In the genomic region with DNA sequence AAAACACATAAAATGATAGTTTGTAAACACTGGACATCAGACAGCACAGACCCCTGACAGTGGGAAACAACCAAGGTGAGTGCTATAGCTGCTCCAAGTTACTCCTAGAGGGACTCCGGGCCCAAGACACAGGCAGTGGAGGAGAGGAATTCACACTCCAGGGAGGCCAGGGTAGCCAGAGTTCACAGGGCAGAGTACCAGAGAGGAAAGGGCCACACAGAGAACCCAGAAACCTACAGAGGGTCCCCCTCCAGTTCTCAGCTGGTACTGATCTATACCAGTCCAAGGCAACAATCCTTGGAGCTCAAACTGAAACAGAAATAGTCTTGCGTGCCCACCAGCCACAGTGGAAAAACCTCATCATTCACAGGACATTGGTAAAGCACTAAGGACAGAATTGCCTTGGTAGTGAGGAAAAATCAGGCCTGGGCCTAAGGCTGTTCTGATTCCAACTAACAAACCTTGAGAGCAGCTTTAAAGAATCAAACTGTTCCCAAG, we compare ENCODE assay signal across 12 cellular contexts. TPM values are rescaled to one million over a fixed set of nuclear protein-coding genes. Genes with fewer than 3 reads are reported as not detected.
DNase-seq lines count a peak whose midpoint lies in the region; ATAC-seq, FAIRE-seq and TF ChIP-seq lines count a peak whose summit lies in the region.
"Had no signal": no experiment of that assay in that cellular context is flagged by ENCODE, and none has a peak within 500 bp of the region (broad histone marks: within the 10 kb centered on the region; RNA-seq: fewer than 3 reads in every experiment).

No MANE protein-coding gene starts in this region.

- H4K12ac ChIP-seq in trophoblast cell (ENCODE audit: low read depth, low read length), result no peak overlapping the region

- H3K27ac Mint-ChIP-seq in activated T-helper 17 cell treated with anti-CD3 and anti-CD28 coated beads, Interleukin-2, amount 50 U/mL, for 72 hours, result peak overlapping the region; percentile 17
- H3K27ac Mint-ChIP-seq in activated T-cell treated with anti-CD3 and anti-CD28 coated beads, Interleukin-2, amount 50 U/mL, for 72 hours, result no peak overlapping the region
- H3K27ac Mint-ChIP-seq: activated T-helper 2 cell treated with anti-CD3 and anti-CD28 coated beads, Interferon-gamma antibody, Interleukin-2, Interleukin-4, amounts not matched to agents 10 μg/mL and 5 μg/mL and 100 μg/mL, durations not matched to agents 14 hours and 24 hours and 36 hours had no signal

- peak overlapping the region; percentile 25 for H2BK12ac ChIP-seq in trophoblast cell (ENCODE audit: low read length)

- H4K8ac ChIP-seq in trophoblast cell (ENCODE audit: low read depth, low read length), result peak overlapping the region; percentile 42

- peaks cover 12% of the 10 kb centered on the region for H3K9me3 Mint-ChIP-seq in activated T-helper 17 cell treated with anti-CD3 and anti-CD28 coated beads, Interleukin-2, amount 50 U/mL, for 72 hours
- H3K9me3 Mint-ChIP-seq in activated T-cell treated with anti-CD3 and anti-CD28 coated beads, Interleukin-2, amount 50 U/mL, for 72 hours, result peaks cover 8% of the 10 kb centered on the region in 2 donors

- H3K27me3 Mint-ChIP-seq in activated T-helper 17 cell treated with anti-CD3 and anti-CD28 coated beads, Interleukin-2, amount 50 U/mL, for 72 hours, result no peaks in the 10 kb centered on the region
- no peaks in the 10 kb centered on the region for H3K27me3 Mint-ChIP-seq in activated T-cell treated with anti-CD3 and anti-CD28 coated beads, Interleukin-2, amount 50 U/mL, for 72 hours (ENCODE audit: low read depth)

- H2BK120ac ChIP-seq in trophoblast cell (ENCODE audit: insufficient read depth, low read length, poor library complexity), result peak overlapping the region; percentile 48

- peaks cover 24% of the 10 kb centered on the region for H3K4me1 Mint-ChIP-seq in activated T-helper 17 cell treated with anti-CD3 and anti-CD28 coated beads, Interleukin-2, amount 50 U/mL, for 72 hours
- H3K4me1 Mint-ChIP-seq in activated T-cell treated with anti-CD3 and anti-CD28 coated beads, Interleukin-2, amount 50 U/mL, for 72 hours (ENCODE audit: low read depth), result peaks cover 14% of the 10 kb centered on the region

- H3K9me3 ChIP-seq in gastroesophageal sphincter (peaks cover 0 to 12% (median 0%) of the 10 kb centered on the region in 3 donors), trophoblast cell (ENCODE audit: insufficient read depth, low read depth, low read length) (no peaks in the 10 kb centered on the region)

- H3K27ac ChIP-seq in gastroesophageal sphincter, result peak overlapping the region; percentile 61 to 90 (median 87)
- peak overlapping the region; percentile 89 for H3K27ac ChIP-seq in trophoblast cell (ENCODE audit: low read depth, low read length)

- peak overlapping the region; percentile 90 for H3K4ac ChIP-seq in trophoblast cell (ENCODE audit: low read depth, low read length)

- no peak overlapping the region for H2AFZ ChIP-seq in trophoblast cell (ENCODE audit: insufficient read depth, low read length, poor library complexity)

- no peak overlapping the region for H2AK5ac ChIP-seq in trophoblast cell (ENCODE audit: low read length)

- peak overlapping the region; percentile 61 for H3K14ac ChIP-seq in trophoblast cell (ENCODE audit: low read length)

- no peak for TF ChIP-seq CTCF in gastroesophageal sphincter (IDR thresholded peaks at IDR 0.05)

- peak overlapping the region; percentile 70 for H2BK5ac ChIP-seq in trophoblast cell (ENCODE audit: low read depth, low read length, poor library complexity)

- H3K18ac ChIP-seq in trophoblast cell (ENCODE audit: low read length), result peak overlapping the region; percentile 64

- no peaks in the 10 kb centered on the region for H3K27me3 ChIP-seq in gastroesophageal sphincter
- H3K27me3 ChIP-seq in trophoblast cell (ENCODE audit: insufficient read depth, low read length), result no peaks in the 10 kb centered on the region

- TF ChIP-seq POLR2A in gastroesophageal sphincter (IDR thresholded peaks at IDR 0.05) (no peak), GM12891 (IDR thresholded peaks at IDR 0.05; ENCODE audit: low read depth, low read length) (no peak)

- peak overlapping the region; percentile 34 for H3K9ac ChIP-seq in trophoblast cell (ENCODE audit: low read length)

- H3K79me2 ChIP-seq in trophoblast cell (ENCODE audit: control insufficient read depth, insufficient read depth, low read length, poor library complexity), result peaks cover 19% of the 10 kb centered on the region

- H3K36me3 Mint-ChIP-seq in activated T-helper 17 cell treated with anti-CD3 and anti-CD28 coated beads, Interleukin-2, amount 50 U/mL, for 72 hours (ENCODE audit: low read depth), result peaks cover 29% of the 10 kb centered on the region
- peaks cover 12 to 23% of the 10 kb centered on the region in 2 donors for H3K36me3 Mint-ChIP-seq in activated T-cell treated with anti-CD3 and anti-CD28 coated beads, Interleukin-2, amount 50 U/mL, for 72 hours (ENCODE audit: insufficient read depth in 2 of 2)

- TF ChIP-seq EP300 in gastroesophageal sphincter (IDR thresholded peaks at IDR 0.05), result no peak

- no peak overlapping the region for H3K4me3 ChIP-seq in gastroesophageal sphincter
- no peak overlapping the region for H3K4me3 ChIP-seq in trophoblast cell (ENCODE audit: low read depth, low read length)

- H3K79me1 ChIP-seq in trophoblast cell (ENCODE audit: low read length), result peaks cover 14% of the 10 kb centered on the region

- 33 to 50% methylated on average over 1 to 2 of the region's 2 CpGs for WGBS in gastroesophageal sphincter (ENCODE audit: low coverage in 1 of 2), 2 donors
- no CpG with 5 or more reads among the region's 2 CpGs for WGBS in trophoblast cell (ENCODE audit: extremely low coverage, insufficient coverage, insufficient read length)

- peaks cover 14 to 68% (median 35%) of the 10 kb centered on the region in 3 donors for H3K4me1 ChIP-seq in gastroesophageal sphincter
- H3K4me1 ChIP-seq in trophoblast cell (ENCODE audit: control insufficient read depth in 1 of 2, insufficient read depth in 2 of 2, low read length in 2 of 2), result peaks cover 37 to 40% of the 10 kb centered on the region in 2 experiments

- H3K36me3 ChIP-seq in gastroesophageal sphincter (peaks cover 0 to 4% of the 10 kb centered on the region in 2 donors), trophoblast cell (ENCODE audit: control insufficient read depth in 1 of 2, insufficient read depth in 2 of 2, low read length in 2 of 2) (peaks cover 0 to 2% of the 10 kb centered on the region in 2 experiments)

- no peak for FAIRE-seq in GM12891 (lab: Jason Lieb, UNC)

- H4K91ac ChIP-seq in trophoblast cell (ENCODE audit: low read depth, low read length), result peak overlapping the region; percentile 30

- DNase-seq in AG08395 (ENCODE audit: low spot score) (peak; percentile 47), trophoblast cell (no peak), GM12891 (ENCODE audit: insufficient read length, low spot score) (no peak), HuH-7.5 (ENCODE audit: low spot score) (no peak)
- DNase-seq in activated T-cell treated with anti-CD3 and anti-CD28 coated beads, Interleukin-2, amount 50 U/mL, for 72 hours, result no peak
- DNase-seq: Karpas-422; NCI-H524 treated with DMSO at 0.1 percent for 48 hours; stimulated activated CD4-positive, alpha-beta T cell treated with anti-CD3 and anti-CD28 coated beads, Interleukin-1b, Interleukin-23, amount 100 ng/mL, for 48 hours had no signal

- no peak overlapping the region for H3K23ac ChIP-seq in trophoblast cell (ENCODE audit: low read length)

- no peak overlapping the region for H3K4me3 Mint-ChIP-seq in activated T-helper 17 cell treated with anti-CD3 and anti-CD28 coated beads, Interleukin-2, amount 50 U/mL, for 72 hours
- H3K4me3 Mint-ChIP-seq in activated T-cell treated with anti-CD3 and anti-CD28 coated beads, Interleukin-2, amount 50 U/mL, for 72 hours, result no peak overlapping the region

- H3K4me2 ChIP-seq in trophoblast cell (ENCODE audit: low read length), result peak overlapping the region; percentile 55

- no peak for ATAC-seq in activated T-helper 17 cell treated with anti-CD3 and anti-CD28 coated beads, Interleukin-2, amount 50 U/mL, for 72 hours (replicated peaks)
- peak; percentile 18 for ATAC-seq in gastroesophageal sphincter
- no peak for ATAC-seq in HG03521 (IDR thresholded peaks at IDR 0.05; ENCODE audit: unreplicated experiment)
- no peak for ATAC-seq in activated T-cell treated with anti-CD3 and anti-CD28 coated beads, Interleukin-2, amount 50 U/mL, for 72 hours (replicated peaks in 1 of 2)

TF ChIP-seq in GM12891, 5 proteins besides CTCF, POLR2A, EP300 and RAD21:
- no peak for TF ChIP-seq SPI1 (IDR thresholded peaks at IDR 0.05; ENCODE audit: low read depth, low read length)
- no peak for TF ChIP-seq PAX5 (IDR thresholded peaks at IDR 0.05; ENCODE audit: insufficient read depth, low read length, severe bottlenecking)
- no peak for TF ChIP-seq POU2F2 (IDR thresholded peaks at IDR 0.05; ENCODE audit: low read depth, low read length)
- no peak for TF ChIP-seq TAF1 (IDR thresholded peaks at IDR 0.05; ENCODE audit: low read depth, low read length)
- TF ChIP-seq POLR2AphosphoS5 (IDR thresholded peaks at IDR 0.05; ENCODE audit: low read depth, low read length), result no peak

RNA-seq across cellular contexts. Expression of gene VPS37C, which starts 7.6 kb away (rescaled TPM):
- 10 to 100 TPM in 1 of 2 donors, 1 to 10 TPM in 1; 9.7 to 14.5 TPM for total RNA-seq in activated T-helper 17 cell treated with anti-CD3 and anti-CD28 coated beads, Interleukin-2, amount 50 U/mL, for 72 hours
- total RNA-seq in gastroesophageal sphincter, result 10 to 100 TPM; 19.1 to 41.9 (median 25.5) TPM
- polyA plus RNA-seq in trophoblast cell (2013), result 26.9 and 27.6 TPM in 2 replicates
- 6.5 TPM for polyA plus RNA-seq in GM12891 (2012; ENCODE audit: low read depth, missing spikeins)
- total RNA-seq in activated T-cell treated with anti-CD3 and anti-CD28 coated beads, Interleukin-2, amount 50 U/mL, for 72 hours, result 10 to 100 TPM; 13.0 to 14.9 TPM

RNA-seq across cellular contexts. Expression of gene PGA3, which starts 49.7 kb away (rescaled TPM):
- total RNA-seq in activated T-helper 17 cell treated with anti-CD3 and anti-CD28 coated beads, Interleukin-2, amount 50 U/mL, for 72 hours, result not detected
- under 1 TPM in 1 of 4 donors, not detected in 3; 0.81 TPM for total RNA-seq in gastroesophageal sphincter
- not detected in 2 replicates for polyA plus RNA-seq in trophoblast cell (2013)
- not detected for polyA plus RNA-seq in GM12891 (2012; ENCODE audit: low read depth, missing spikeins)
- total RNA-seq in activated T-cell treated with anti-CD3 and anti-CD28 coated beads, Interleukin-2, amount 50 U/mL, for 72 hours, result not detected
- total RNA-seq: activated T-helper 2 cell treated with anti-CD3 and anti-CD28 coated beads, Interferon-gamma antibody, Interleukin-2, Interleukin-4, amounts not matched to agents 10 μg/mL and 5 μg/mL and 100 μg/mL, durations not matched to agents 14 hours and 24 hours and 36 hours had no signal

RNA-seq across cellular contexts. Expression of gene CD5, which starts 51.4 kb away (rescaled TPM):
- total RNA-seq in activated T-helper 17 cell treated with anti-CD3 and anti-CD28 coated beads, Interleukin-2, amount 50 U/mL, for 72 hours, result 100 to 1,000 TPM; 231 to 476 TPM
- under 1 TPM; 0.31 to 0.62 (median 0.44) TPM for total RNA-seq in gastroesophageal sphincter
- polyA plus RNA-seq in trophoblast cell (2013), result 0.01 TPM in 1 of 2 replicates, not detected in the other
- polyA plus RNA-seq in GM12891 (2012; ENCODE audit: low read depth, missing spikeins), result 0.21 TPM
- total RNA-seq in activated T-cell treated with anti-CD3 and anti-CD28 coated beads, Interleukin-2, amount 50 U/mL, for 72 hours, result 100 to 1,000 TPM; 285 to 317 TPM

Comparison
In these comparisons a context has a peak if more than half of its experiments do, and no peak if none do; other contexts are left out.
1. RNA of gene CD5, which starts 51.4 kb away (total RNA-seq): 231 to 476 TPM in activated T-helper 17 cell treated with anti-CD3 and anti-CD28 coated beads, Interleukin-2, amount 50 U/mL, for 72 hours and 285 to 317 TPM in activated T-cell treated with anti-CD3 and anti-CD28 coated beads, Interleukin-2, amount 50 U/mL, for 72 hours; 0.31 to 0.62 TPM in gastroesophageal sphincter; every median in the first group is over 100 times any median in the second.